Comparison of ENCODE assay signal across 19 cellular contexts in the genomic region with DNA sequence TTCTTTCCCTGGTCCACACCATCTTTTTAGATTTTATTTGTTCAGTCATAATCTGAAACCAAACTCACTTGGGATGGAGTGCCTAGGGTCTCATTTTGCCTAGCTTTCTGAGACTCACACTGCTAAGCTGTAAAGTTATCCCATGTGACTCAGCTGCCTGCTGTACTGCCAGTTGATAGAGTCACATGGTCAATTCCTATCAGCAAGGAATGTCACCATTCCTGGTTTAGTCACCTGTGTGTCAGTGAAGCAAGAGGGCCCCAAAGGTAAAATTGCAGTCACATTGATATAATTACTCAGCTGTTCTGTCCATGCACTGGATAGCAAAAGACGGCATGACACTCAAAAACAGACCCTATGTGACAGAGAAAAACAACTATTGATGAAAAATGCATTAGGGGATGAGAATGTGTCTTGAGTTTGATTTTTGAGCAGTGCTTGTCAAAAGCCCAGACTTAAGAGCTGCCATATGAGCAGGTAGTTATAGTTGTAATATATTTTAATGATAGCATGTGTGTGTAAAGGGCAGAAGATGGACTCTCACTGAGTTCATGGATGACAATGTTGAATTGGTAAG.
DNase-seq lines count a peak whose midpoint lies in the region; ATAC-seq and TF ChIP-seq lines count a peak whose summit lies in the region.
"Had no signal": no experiment of that assay in that cellular context is flagged by ENCODE, and none has a peak within 500 bp of the region (broad histone marks: within the 10 kb centered on the region; RNA-seq: fewer than 3 reads in every experiment).

No MANE protein-coding gene starts in this region.

- no peak overlapping the region for H3K9ac ChIP-seq in PC-3 (ENCODE audit: low read length)
- H3K9ac ChIP-seq in mesenchymal stem cell (ENCODE audit: low read length), result no peak overlapping the region

- H3K4me3 ChIP-seq in Caco-2 (ENCODE audit: low read depth, low read length), result no peak overlapping the region
- H3K4me3 ChIP-seq in PC-3 (ENCODE audit: low read length), result no peak overlapping the region
- H3K4me3 ChIP-seq in hepatocyte, result no peak overlapping the region
- no peak overlapping the region for H3K4me3 ChIP-seq in mucosa of descending colon
- no peak overlapping the region for H3K4me3 ChIP-seq in mesenchymal stem cell (ENCODE audit: insufficient read depth in 1 of 2, low read depth in 1 of 2, low read length in 2 of 2)
- H3K4me3 ChIP-seq in lower leg skin (ENCODE audit: low read depth, poor library complexity, severe bottlenecking), result no peak overlapping the region

- peaks cover 13% of the 10 kb centered on the region for H3K4me1 Mint-ChIP-seq in Caco-2 (ENCODE audit: low read depth, unreplicated experiment)
- H3K4me1 Mint-ChIP-seq: B cell; CD4-positive, CD25-positive, alpha-beta regulatory T cell had no signal

- H3K4me2 ChIP-seq in PC-3 (ENCODE audit: low read length) (no peak overlapping the region), hepatocyte (peak overlapping the region; percentile 45), mesenchymal stem cell (ENCODE audit: low read length, poor library complexity, severe bottlenecking) (no peak overlapping the region)

- no peaks in the 10 kb centered on the region for H3F3A ChIP-seq in PC-3 (ENCODE audit: low read length, unreplicated experiment)

- no peaks in the 10 kb centered on the region for H3K79me2 ChIP-seq in PC-3 (ENCODE audit: low read length)
- no peaks in the 10 kb centered on the region for H3K79me2 ChIP-seq in hepatocyte

- no peak overlapping the region for H3K18ac ChIP-seq in mesenchymal stem cell (ENCODE audit: low read depth in 1 of 2, low read length in 2 of 2)

- H4K20me1 ChIP-seq in PC-3 (ENCODE audit: low read length) (no peaks in the 10 kb centered on the region), hepatocyte (ENCODE audit: insufficient read depth, poor library complexity, severe bottlenecking) (no peaks in the 10 kb centered on the region)

- H3K4me3 Mint-ChIP-seq in Caco-2 (ENCODE audit: unreplicated experiment), result no peak overlapping the region
- H3K4me3 Mint-ChIP-seq: B cell; CD4-positive, CD25-positive, alpha-beta regulatory T cell had no signal

- 52% methylated on average over 1 of the region's 1 CpG for WGBS in hepatocyte (ENCODE audit: low lambda C conversion rate, missing lambda C conversion rate)
- WGBS in mesenchymal stem cell, result 78% methylated on average over 1 of the region's 1 CpG
- 63 to 68% methylated on average over 1 of the region's 1 CpG for WGBS in lower leg skin, 2 donors

- H3K9me3 Mint-ChIP-seq in Caco-2 (ENCODE audit: unreplicated experiment), result peaks cover 12% of the 10 kb centered on the region

- H2BK120ac ChIP-seq in mesenchymal stem cell (ENCODE audit: low read depth, low read length), result no peak overlapping the region

- H3K27me3 Mint-ChIP-seq in Caco-2 (ENCODE audit: insufficient read depth, unreplicated experiment), result peaks cover 3% of the 10 kb centered on the region
- H3K27me3 Mint-ChIP-seq: B cell; CD4-positive, CD25-positive, alpha-beta regulatory T cell had no signal

- TF ChIP-seq CTCF in Caco-2 (IDR thresholded peaks at IDR 0.05; ENCODE audit: insufficient read depth in 1 of 2, low read depth in 1 of 2, low read length in 1 of 2, severe bottlenecking in 1 of 2, unreplicated experiment in 1 of 2) (no peak), PC-3 (conservative IDR thresholded peaks at IDR 0.05; ENCODE audit: low read depth, low read length) (no peak), hepatocyte (IDR thresholded peaks at IDR 0.05; ENCODE audit: poor library complexity) (no peak), mucosa of descending colon (IDR thresholded peaks at IDR 0.05) (no peak), lower leg skin (IDR thresholded peaks at IDR 0.05) (no peak)

- H2AK5ac ChIP-seq in mesenchymal stem cell (ENCODE audit: low read length, severe bottlenecking), result no peak overlapping the region

- H3K79me1 ChIP-seq in mesenchymal stem cell (replicated peaks; ENCODE audit: low read length, poor library complexity, severe bottlenecking), result no peaks in the 10 kb centered on the region

- H3K36me3 Mint-ChIP-seq in Caco-2 (ENCODE audit: insufficient read depth, unreplicated experiment), result no peaks in the 10 kb centered on the region
- H3K36me3 Mint-ChIP-seq: CD4-positive, CD25-positive, alpha-beta regulatory T cell had no signal

- H3K23ac ChIP-seq in mesenchymal stem cell (ENCODE audit: low read length in 2 of 2), result no peak overlapping the region

- no peak overlapping the region for H2BK15ac ChIP-seq in mesenchymal stem cell (ENCODE audit: low read depth, poor library complexity, severe bottlenecking)

- no peak overlapping the region for H3K27ac ChIP-seq in PC-3 (ENCODE audit: low read length)
- H3K27ac ChIP-seq in hepatocyte, result peak overlapping the region; percentile 69
- H3K27ac ChIP-seq in mesenchymal stem cell (ENCODE audit: low read length, poor library complexity, severe bottlenecking), result no peak overlapping the region
- H3K27ac ChIP-seq: 22Rv1 had no signal

- H3K36me3 ChIP-seq in Caco-2 (ENCODE audit: control insufficient read depth, insufficient read depth, low read length) (no peaks in the 10 kb centered on the region), PC-3 (ENCODE audit: low read depth, low read length) (no peaks in the 10 kb centered on the region), hepatocyte (replicated peaks; ENCODE audit: insufficient read depth, low read depth) (no peaks in the 10 kb centered on the region), mucosa of descending colon (ENCODE audit: low read depth) (no peaks in the 10 kb centered on the region), mesenchymal stem cell (ENCODE audit: control insufficient read depth in 1 of 2, insufficient read depth in 2 of 2, low read depth in 1 of 2, low read length in 2 of 2) (no peaks in the 10 kb centered on the region)

- H2AFZ ChIP-seq in PC-3 (ENCODE audit: low read length), result no peak overlapping the region
- no peak overlapping the region for H2AFZ ChIP-seq in hepatocyte
- H2AFZ ChIP-seq in mesenchymal stem cell (ENCODE audit: low read depth, low read length), result no peak overlapping the region

- peak overlapping the region; percentile 25 for H3K27ac Mint-ChIP-seq in Caco-2 (ENCODE audit: unreplicated experiment)
- H3K27ac Mint-ChIP-seq: B cell; CD4-positive, CD25-positive, alpha-beta regulatory T cell had no signal

- H3K4ac ChIP-seq in mesenchymal stem cell (ENCODE audit: low read depth in 1 of 2, low read length in 2 of 2), result no peak overlapping the region

- no peaks in the 10 kb centered on the region for H3K9me2 ChIP-seq in PC-3 (replicated peaks; ENCODE audit: low read length)
- H3K9me2 ChIP-seq in hepatocyte (replicated peaks; ENCODE audit: insufficient read depth), result no peaks in the 10 kb centered on the region

- H4K91ac ChIP-seq in mesenchymal stem cell (ENCODE audit: low read length), result no peak overlapping the region

- intact Hi-C loops in Caco-2 (cut with micrococcal nuclease; ENCODE audit: unreplicated experiment), result no loop called here
- intact Hi-C loops in PC-3 (cut with micrococcal nuclease), result no loop called here
- intact Hi-C loops in mucosa of descending colon (cut with DNase I, micrococcal nuclease), result no loop called here
- intact Hi-C loops in lower leg skin (cut with DNase I; ENCODE audit: low total_unique reads), result no loop called here

- no peak overlapping the region for H4K8ac ChIP-seq in mesenchymal stem cell (ENCODE audit: low read length)

- H2BK12ac ChIP-seq in mesenchymal stem cell (ENCODE audit: low read length in 2 of 2), result no peak overlapping the region

- no peak for TF ChIP-seq POLR2A in lower leg skin (IDR thresholded peaks at IDR 0.05)

- CTCF ChIA-PET in Caco-2 (lab: Charles Lee), result no interaction called here
- CTCF ChIA-PET in PC-3 (lab: Charles Lee), result no interaction called here

- POLR2A ChIA-PET in Caco-2 (lab: Charles Lee), result no interaction called here
- POLR2A ChIA-PET in PC-3 (lab: Charles Lee; ENCODE audit: unreplicated experiment), result no interaction called here

- H3K4me1 ChIP-seq in Caco-2 (peaks cover 19% of the 10 kb centered on the region), PC-3 (ENCODE audit: insufficient read depth, low read length) (no peaks in the 10 kb centered on the region), hepatocyte (ENCODE audit: insufficient read depth) (peaks cover 9% of the 10 kb centered on the region), mucosa of descending colon (ENCODE audit: low read depth) (no peaks in the 10 kb centered on the region), mesenchymal stem cell (ENCODE audit: control insufficient read depth, insufficient read depth, low read depth, low read length) (no peaks in the 10 kb centered on the region)

- H3K14ac ChIP-seq in mesenchymal stem cell (ENCODE audit: low read length in 2 of 2), result no peak overlapping the region

- H3K27me3 ChIP-seq in Caco-2 (replicated peaks; ENCODE audit: control insufficient read depth, insufficient read depth, low read length), result no peaks in the 10 kb centered on the region
- H3K27me3 ChIP-seq in PC-3 (ENCODE audit: low read length), result no peaks in the 10 kb centered on the region
- no peaks in the 10 kb centered on the region for H3K27me3 ChIP-seq in hepatocyte
- H3K27me3 ChIP-seq in mesenchymal stem cell (ENCODE audit: control insufficient read depth in 1 of 2, insufficient read depth in 1 of 2, low read length in 2 of 2), result no peaks in the 10 kb centered on the region

- DNase-seq in Caco-2 (peak; percentile 62), PC-3 (peak; percentile 28), hepatocyte (ENCODE audit: low spot score) (peak; percentile 73), mucosa of descending colon (no peak), mesenchymal stem cell (no peak), lower leg skin (ENCODE audit: low spot score in 2 of 2) (no peak), retina (no peak)
- no peak for DNase-seq in activated T-cell treated with anti-CD3 and anti-CD28 coated beads, Interleukin-2, amount 50 U/mL, for 1 hour
- DNase-seq: CD4-positive, CD25-positive, alpha-beta regulatory T cell; DMS79 treated with DMSO at 0.1 percent for 48 hours; KG1; NCI-H1436; NCI-H2029; NCI-H2171; NCI-H446 treated with DMSO at 0.1 percent for 48 hours; NCI-H774 had no signal

- H2BK5ac ChIP-seq in mesenchymal stem cell (ENCODE audit: low read depth, low read length, poor library complexity, severe bottlenecking), result no peak overlapping the region

- BruUV-seq in Caco-2 (replicated peaks; lab: Mats Ljungman, UMichigan), result no TSS peak
- no TSS peak for BruUV-seq in PC-3 (replicated peaks; lab: Mats Ljungman, UMichigan)

- no peaks in the 10 kb centered on the region for H3K9me3 ChIP-seq in Caco-2
- no peaks in the 10 kb centered on the region for H3K9me3 ChIP-seq in PC-3 (ENCODE audit: low read length)
- no peaks in the 10 kb centered on the region for H3K9me3 ChIP-seq in hepatocyte (ENCODE audit: low read depth)
- no peaks in the 10 kb centered on the region for H3K9me3 ChIP-seq in mucosa of descending colon
- H3K9me3 ChIP-seq in mesenchymal stem cell (ENCODE audit: control insufficient read depth, low read length), result peaks cover 4% of the 10 kb centered on the region

- ATAC-seq in PC-3 (no peak), mucosa of descending colon (peak; percentile 72)
- ATAC-seq: HCT116 had no signal

Comparison
In these comparisons a context has a peak if more than half of its experiments do, and no peak if none do; other contexts are left out.
1. DNase-seq: peak in Caco-2 (2 of 2), PC-3 (single experiment) and hepatocyte (single experiment); none in mucosa of descending colon (0 of 3), mesenchymal stem cell (single experiment), activated T-cell treated with anti-CD3 and anti-CD28 coated beads, Interleukin-2, amount 50 U/mL, for 1 hour (single experiment), lower leg skin (0 of 2) and retina (single experiment).